17 cellular contexts compared by ENCODE assay signal in the genomic region with DNA sequence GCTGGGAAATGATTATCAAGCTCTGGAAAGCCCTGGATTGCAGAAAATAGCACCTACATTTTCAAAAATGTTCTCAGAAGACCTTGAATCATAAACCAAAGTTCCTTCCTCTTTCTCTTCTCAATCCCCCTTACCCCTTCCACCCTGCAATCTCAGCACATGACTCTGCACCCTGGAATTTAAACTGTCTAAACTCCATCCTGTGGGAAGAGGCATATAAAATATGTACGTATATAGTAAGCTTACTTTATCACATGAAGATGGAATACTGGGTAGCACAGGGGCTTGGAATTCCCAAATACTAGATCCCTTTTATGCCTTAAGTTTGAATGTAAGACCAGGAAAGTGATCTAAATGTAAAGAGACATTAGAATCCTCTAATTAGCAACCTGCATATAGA. TPM values are rescaled to one million over a fixed set of nuclear protein-coding genes. Genes with fewer than 3 reads are reported as not detected.
DNase-seq lines count a peak whose midpoint lies in the region; ATAC-seq and TF ChIP-seq lines count a peak whose summit lies in the region.
"Had no signal": no experiment of that assay in that cellular context is flagged by ENCODE, and none has a peak within 500 bp of the region (broad histone marks: within the 10 kb centered on the region; RNA-seq: fewer than 3 reads in every experiment).

No MANE protein-coding gene starts in this region.

- DNase-seq in HCEC 1CT: peak; percentile 64
- peak; percentile 19 for DNase-seq in adipocyte (ENCODE audit: low read depth)
- peak; percentile 38 for DNase-seq in fibroblast of villous mesenchyme (ENCODE audit: low read depth)
- DNase-seq in right cardiac atrium: no peak
- DNase-seq: foreskin melanocyte, GOT3, left ventricle myocardium superior, NCI-H1436, SIG-M5, thyroid gland had no signal

- ATAC-seq in right cardiac atrium: no peak
- no peak for ATAC-seq in GM19452 (IDR thresholded peaks at IDR 0.05; ENCODE audit: unreplicated experiment)
- no peak for ATAC-seq in HG03354 (IDR thresholded peaks at IDR 0.05; ENCODE audit: poor library complexity, severe bottlenecking, unreplicated experiment)
- ATAC-seq: left ventricle myocardium superior; stimulated activated memory B cell treated with anti-CD40 and anti-IgM and Interleukin-4, amounts not matched to agents 10 μg/mL and 1 μg/mL and 100 μg/mL, for 72 hours had no signal

- H3K27ac ChIP-seq in right cardiac atrium (ENCODE audit: low read length): no peak overlapping the region
- H3K27ac ChIP-seq: BLaER1, thyroid gland had no signal

- H3K27me3 ChIP-seq in adipocyte (replicated peaks; ENCODE audit: control insufficient read depth, insufficient read depth, low read length) (no peaks in the 10 kb centered on the region), skeletal muscle satellite cell (ENCODE audit: control insufficient read depth, insufficient read depth, low read length) (no peaks in the 10 kb centered on the region), right cardiac atrium (ENCODE audit: control insufficient read depth, insufficient read depth) (no peaks in the 10 kb centered on the region)
- H3K27me3 ChIP-seq: BLaER1, thyroid gland had no signal

- TF ChIP-seq CTCF in fibroblast of villous mesenchyme (IDR thresholded peaks at IDR 0.05; ENCODE audit: insufficient read depth, low read depth, low read length): no peak

- H3K4me2 ChIP-seq in skeletal muscle satellite cell (ENCODE audit: low read length): peak overlapping the region; percentile 43
- H3K4me2 ChIP-seq: BLaER1 had no signal

- H3K36me3 ChIP-seq in adipocyte (ENCODE audit: control insufficient read depth, insufficient read depth, low read length, severe bottlenecking) (no peaks in the 10 kb centered on the region), skeletal muscle satellite cell (ENCODE audit: insufficient read depth, low read length) (no peaks in the 10 kb centered on the region)
- H3K36me3 ChIP-seq: BLaER1, thyroid gland had no signal

- peak overlapping the region; percentile 35 for H3K9ac ChIP-seq in adipocyte (ENCODE audit: low read length)
- H3K9ac ChIP-seq in skeletal muscle satellite cell (ENCODE audit: low read depth, low read length): no peak overlapping the region
- H3K9ac ChIP-seq: BLaER1 had no signal

- intact Hi-C loops in right cardiac atrium (cut with DNase I): no loop called here

- 73% methylated on average over 1 of the region's 1 CpG for WGBS in right cardiac atrium

- H3K4me1 ChIP-seq in adipocyte (ENCODE audit: control insufficient read depth, insufficient read depth, low read length): peaks cover 28% of the 10 kb centered on the region
- H3K4me1 ChIP-seq in skeletal muscle satellite cell (ENCODE audit: control insufficient read depth, insufficient read depth, low read length): peaks cover 49% of the 10 kb centered on the region
- H3K4me1 ChIP-seq in right cardiac atrium (ENCODE audit: control insufficient read depth, insufficient read depth, low read length): no peaks in the 10 kb centered on the region
- H3K4me1 ChIP-seq: BLaER1, thyroid gland had no signal

- H3K4me3 ChIP-seq in adipocyte (ENCODE audit: low read length) (no peak overlapping the region), fibroblast of villous mesenchyme (ENCODE audit: low read depth, low read length) (no peak overlapping the region), skeletal muscle satellite cell (ENCODE audit: low read length) (no peak overlapping the region), right cardiac atrium (ENCODE audit: low read length) (no peak overlapping the region)
- H3K4me3 ChIP-seq: BLaER1, thyroid gland had no signal

- no peaks in the 10 kb centered on the region for H3K9me3 ChIP-seq in adipocyte (ENCODE audit: control insufficient read depth, low read length)
- no peaks in the 10 kb centered on the region for H3K9me3 ChIP-seq in skeletal muscle satellite cell (replicated peaks; ENCODE audit: low read length)
- H3K9me3 ChIP-seq in right cardiac atrium (ENCODE audit: control insufficient read depth, low read length): no peaks in the 10 kb centered on the region
- H3K9me3 ChIP-seq: BLaER1, thyroid gland had no signal

RNA-seq across cellular contexts. Expression of a gene that starts 7.7 kb away (rescaled TPM):
- not detected in 2 replicates for total RNA-seq in fibroblast of villous mesenchyme
- 4.3 and 8.5 TPM in 2 replicates for total RNA-seq in skeletal muscle satellite cell (2012; rRNA removed)
- total RNA-seq in right cardiac atrium: under 1 TPM in 1 of 4 donors, not detected in 3; 0.15 TPM
- 0.29 TPM for polyA plus RNA-seq in right cardiac atrium
- total RNA-seq: activated CD8-positive, alpha-beta memory T cell treated with anti-CD3 and anti-CD28 coated beads for 36 hours; T-helper 2 cell treated with Interferon-gamma antibody and Interleukin-4, amounts not matched to agents 100 ng/mL and 5 ng/mL, for 36 hours had no signal

Comparison
In these comparisons a context has a peak if more than half of its experiments do, and no peak if none do; other contexts are left out.
1. DNase-seq: peak in HCEC 1CT (single experiment), adipocyte (single experiment) and fibroblast of villous mesenchyme (single experiment); none in right cardiac atrium (0 of 3).